In the genomic region with DNA sequence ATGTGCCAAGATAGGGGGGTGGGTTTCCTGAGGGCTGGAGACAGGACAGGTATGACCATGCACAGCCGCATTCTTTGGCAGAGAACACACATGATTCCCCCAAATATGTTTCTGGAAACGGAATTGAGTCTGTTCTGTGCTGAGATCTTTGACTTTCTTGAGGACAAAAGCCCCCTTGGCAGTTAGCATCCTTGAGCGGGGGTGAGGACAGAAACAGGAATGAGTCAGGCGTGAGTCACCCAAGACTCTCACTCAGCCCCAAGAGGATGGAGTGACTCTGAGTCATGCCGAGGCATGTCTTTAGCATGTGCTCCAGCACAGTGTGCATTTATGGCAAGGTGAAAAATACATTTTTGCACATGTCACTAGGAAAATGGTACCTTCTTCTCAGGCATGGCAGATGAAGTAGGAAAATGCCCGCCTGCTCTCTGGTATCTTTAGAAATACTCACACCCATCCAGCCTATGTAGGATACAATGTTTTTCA, we compare ENCODE assay signal across 8 cellular contexts. TPM values are rescaled to one million over a fixed set of nuclear protein-coding genes. Genes with fewer than 3 reads are reported as not detected.
DNase-seq lines count a peak whose midpoint lies in the region; ATAC-seq lines count a peak whose summit lies in the region.

No MANE protein-coding gene starts in this region.

- CTCF ChIA-PET in activated naive CD4-positive, alpha-beta T cell treated with anti-CD3 and anti-CD28 coated beads for 36 hours (lab: Charles Lee): interaction anchor here (1.0 to 6.7 kb wide), 6 partner anchors 8 to 544 kb away, joined by 3 to 67 read pairs (median 8); no protein-coding TSS in a partner anchor

- H3K4me3 Mint-ChIP-seq in activated naive CD4-positive, alpha-beta T cell treated with anti-CD3 and anti-CD28 coated beads for 36 hours: peak overlapping the region; percentile 67

- no peaks in the 10 kb centered on the region for H3K9me3 Mint-ChIP-seq in activated naive CD4-positive, alpha-beta T cell treated with anti-CD3 and anti-CD28 coated beads for 36 hours

- H3K27ac Mint-ChIP-seq in activated naive CD4-positive, alpha-beta T cell treated with anti-CD3 and anti-CD28 coated beads for 36 hours: peak overlapping the region; percentile 98

- ATAC-seq in GM18520 (IDR thresholded peaks at IDR 0.05; ENCODE audit: unreplicated experiment): peak; percentile 70
- ATAC-seq in HG02970 (IDR thresholded peaks at IDR 0.05; ENCODE audit: low FRiP score, unreplicated experiment): peak; percentile 72
- ATAC-seq in left ventricle myocardium superior: peak; percentile 93

- H3K36me3 Mint-ChIP-seq in activated naive CD4-positive, alpha-beta T cell treated with anti-CD3 and anti-CD28 coated beads for 36 hours (ENCODE audit: low read depth): peaks cover 96% of the 10 kb centered on the region

- intact Hi-C loops in activated naive CD4-positive, alpha-beta T cell treated with anti-CD3 and anti-CD28 coated beads for 36 hours (cut with micrococcal nuclease): loop anchor here (1.0 to 5.0 kb wide), 5 partner anchors 11 to 670 kb away; no protein-coding TSS in a partner anchor
- intact Hi-C loops in left ventricle myocardium superior (cut with micrococcal nuclease): no loop called here

- peaks cover 93% of the 10 kb centered on the region for H3K4me1 Mint-ChIP-seq in activated naive CD4-positive, alpha-beta T cell treated with anti-CD3 and anti-CD28 coated beads for 36 hours (ENCODE audit: low read depth)

- DNase-seq in RPMI7951 (ENCODE audit: low read depth): peak; percentile 96
- peak; percentile 95 for DNase-seq in activated naive CD4-positive, alpha-beta T cell treated with anti-CD3 and anti-CD28 coated beads for 36 hours
- DNase-seq in left ventricle myocardium superior: no peak
- DNase-seq in stimulated activated CD4-positive, alpha-beta T cell treated with anti-CD3 and anti-CD28 coated beads, Interleukin-15, amount 100 ng/mL, for 1 hour (ENCODE audit: low read depth in 1 of 2, low spot score in 1 of 2): peak; percentile 56 to 57
- no peak for DNase-seq in SKM-1 (lab: John Stamatoyannopoulos, UW; ENCODE audit: unreplicated experiment)
- DNase-seq in GF-D8 (lab: John Stamatoyannopoulos, UW): no peak

- no peaks in the 10 kb centered on the region for H3K27me3 Mint-ChIP-seq in activated naive CD4-positive, alpha-beta T cell treated with anti-CD3 and anti-CD28 coated beads for 36 hours (ENCODE audit: low read depth)

RNA-seq across cellular contexts. Expression of gene DAD1, which starts 52.1 kb away (rescaled TPM):
- total RNA-seq in RPMI7951 (2014; rRNA removed; shearing (Covaris generic)): 486 and 521 TPM in 2 replicates
- 100 to 1,000 TPM; 219 to 226 TPM for total RNA-seq in activated naive CD4-positive, alpha-beta T cell treated with anti-CD3 and anti-CD28 coated beads for 36 hours
- total RNA-seq in left ventricle myocardium superior: 149 TPM

Comparison
In these comparisons a context has a peak if more than half of its experiments do, and no peak if none do; other contexts are left out.
1. DNase-seq: peak in RPMI7951 (single experiment), activated naive CD4-positive, alpha-beta T cell treated with anti-CD3 and anti-CD28 coated beads for 36 hours (single experiment) and stimulated activated CD4-positive, alpha-beta T cell treated with anti-CD3 and anti-CD28 coated beads, Interleukin-15, amount 100 ng/mL, for 1 hour (2 of 2); none in left ventricle myocardium superior (single experiment), SKM-1 (single experiment) and GF-D8 (single experiment).
2. Peak in every context shown above with its lines, with median percentiles within 50 percentile points of each other: ATAC-seq.